In the genomic region with DNA sequence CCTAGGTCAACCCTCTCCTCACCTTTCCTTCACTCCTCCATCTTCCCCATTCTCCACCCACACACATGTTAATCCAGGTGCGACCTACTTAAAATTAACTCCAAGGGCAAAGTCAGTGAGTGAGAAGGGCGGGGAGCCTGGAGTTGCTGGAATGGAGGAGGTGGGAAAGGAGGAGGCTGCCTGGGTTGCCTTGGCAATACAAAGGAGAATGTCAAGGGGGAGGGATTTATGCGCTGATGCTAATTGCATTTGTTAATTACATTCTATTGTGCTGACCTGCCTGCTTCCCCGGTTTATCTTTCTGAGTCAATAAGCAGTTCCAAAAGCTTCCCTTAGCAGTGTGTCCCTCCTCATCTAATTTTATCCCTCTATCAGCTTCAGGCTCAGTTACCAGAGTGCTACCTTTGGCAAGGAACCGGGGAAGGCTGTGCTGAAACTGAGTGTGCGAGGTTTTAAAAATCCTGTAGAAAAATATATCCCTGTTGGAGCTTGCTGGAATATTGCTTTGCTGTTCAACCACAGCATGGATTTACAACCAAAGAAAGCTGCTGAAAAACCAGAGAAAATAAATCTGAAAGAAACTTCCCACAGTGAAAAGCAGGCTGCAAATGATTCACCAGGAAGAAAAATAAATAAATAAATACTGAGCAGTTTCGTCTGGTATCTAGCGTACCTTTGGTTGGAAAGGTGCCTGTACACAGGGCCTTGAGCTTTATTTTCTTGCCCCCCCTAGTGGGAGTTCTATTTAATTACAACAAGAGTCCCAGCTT, we compare ENCODE assay signal across 8 cellular contexts.
DNase-seq lines count a peak whose midpoint lies in the region; ATAC-seq and TF ChIP-seq lines count a peak whose summit lies in the region.

No MANE protein-coding gene starts in this region.

- H3K4me3 Mint-ChIP-seq in CD14-positive monocyte (no peak overlapping the region), T-helper 17 cell (no peak overlapping the region), natural killer cell (no peak overlapping the region)

- no peaks in the 10 kb centered on the region for H3K36me3 Mint-ChIP-seq in CD14-positive monocyte
- no peaks in the 10 kb centered on the region for H3K36me3 Mint-ChIP-seq in T-helper 17 cell (ENCODE audit: low read depth)
- no peaks in the 10 kb centered on the region for H3K36me3 Mint-ChIP-seq in natural killer cell

- H3K4me3 ChIP-seq in fibroblast of the aortic adventitia (ENCODE audit: low read depth, low read length) = no peak overlapping the region

- no peak for DNase-seq in CD14-positive monocyte (ENCODE audit: low spot score)
- DNase-seq in NCI-H1694 (lab: John Stamatoyannopoulos, UW) = peak; percentile 76
- no peak for DNase-seq in T-helper 17 cell
- DNase-seq in fibroblast of the aortic adventitia (ENCODE audit: low read depth) = peak; percentile 79
- DNase-seq in non-pigmented ciliary epithelial cell (ENCODE audit: low read depth) = peak; percentile 15
- DNase-seq in natural killer cell = no peak

- H3K27ac Mint-ChIP-seq in CD14-positive monocyte (no peak overlapping the region), T-helper 17 cell (no peak overlapping the region), natural killer cell (no peak overlapping the region)

- H3K4me1 Mint-ChIP-seq in CD14-positive monocyte = no peaks in the 10 kb centered on the region
- no peaks in the 10 kb centered on the region for H3K4me1 Mint-ChIP-seq in T-helper 17 cell
- H3K4me1 Mint-ChIP-seq in natural killer cell = no peaks in the 10 kb centered on the region

- peak; percentile 58 for TF ChIP-seq CTCF in CD14-positive monocyte (IDR thresholded peaks at IDR 0.05)
- TF ChIP-seq CTCF in fibroblast of the aortic adventitia (IDR thresholded peaks at IDR 0.05; ENCODE audit: insufficient read depth, low read length) = peak; percentile 61
- TF ChIP-seq CTCF in natural killer cell (IDR thresholded peaks at IDR 0.05) = no peak

- H3K27me3 Mint-ChIP-seq in CD14-positive monocyte (ENCODE audit: low read depth in 3 of 3) (peaks cover 1 to 3% (median 2%) of the 10 kb centered on the region in 3 donors), T-helper 17 cell (peaks cover 5% of the 10 kb centered on the region), natural killer cell (ENCODE audit: low read depth in 2 of 2) (no peaks in the 10 kb centered on the region)

- H3K9me3 Mint-ChIP-seq in CD14-positive monocyte = peaks cover 0 to 2% (median 0%) of the 10 kb centered on the region in 7 donors
- H3K9me3 Mint-ChIP-seq in natural killer cell = peaks cover 0 to 6% of the 10 kb centered on the region in 2 donors

- intact Hi-C loops in CD14-positive monocyte (cut with micrococcal nuclease) (no loop called here), natural killer cell (cut with micrococcal nuclease) (no loop called here)

- no peaks in the 10 kb centered on the region for H3K9me3 ChIP-seq in T-helper 17 cell (ENCODE audit: control insufficient read depth, low read length, poor library complexity, severe bottlenecking)

- ATAC-seq in GM18907 (IDR thresholded peaks at IDR 0.05; ENCODE audit: unreplicated experiment) (peak; percentile 99), HG03064 (IDR thresholded peaks at IDR 0.05; ENCODE audit: low read depth, unreplicated experiment) (peak; percentile 91), T-helper 17 cell (peak; percentile 71), natural killer cell (no peak)

Comparison
In these comparisons a context has a peak if more than half of its experiments do, and no peak if none do; other contexts are left out.
1. DNase-seq: peak in NCI-H1694 (single experiment), fibroblast of the aortic adventitia (single experiment) and non-pigmented ciliary epithelial cell (single experiment); none in CD14-positive monocyte (single experiment), T-helper 17 cell (0 of 3) and natural killer cell (single experiment).
2. ATAC-seq: peak in GM18907 (single experiment), HG03064 (single experiment) and T-helper 17 cell (single experiment); none in natural killer cell (0 of 3).